Comparison of ENCODE assay signal across 8 cellular contexts in genomic region chr21:45363921-45364463, GRCh38. TPM values are rescaled to one million over a fixed set of nuclear protein-coding genes. Genes with fewer than 3 reads are reported as not detected.
A peak's percentile ranks its signal among the peaks of the same experiment; 100 is the strongest.
DNase-seq lines count a peak whose midpoint lies in the region; ATAC-seq and TF ChIP-seq lines count a peak whose summit lies in the region.

No MANE protein-coding gene starts in this region.

- TF ChIP-seq CTCF in BJ (IDR thresholded peaks at IDR 0.05; ENCODE audit: insufficient read depth, low read depth, low read length) (no peak), LNCaP clone FGC (IDR thresholded peaks at IDR 0.05; ENCODE audit: control insufficient read depth, extremely low read depth, insufficient read depth) (no peak), fibroblast of villous mesenchyme (IDR thresholded peaks at IDR 0.05; ENCODE audit: insufficient read depth, low read depth, low read length) (no peak), omental fat pad (IDR thresholded peaks at IDR 0.05) (no peak)

- no peaks in the 10 kb centered on the region for H3K36me3 Mint-ChIP-seq in activated T-helper 17 cell treated with anti-CD3 and anti-CD28 coated beads, Interleukin-2, amount 50 U/mL, for 72 hours (ENCODE audit: low read depth)

- no peaks in the 10 kb centered on the region for H3K27me3 ChIP-seq in BJ (ENCODE audit: control insufficient read depth, insufficient read depth, low read length)

- peak overlapping the region; percentile 73 for H3K27ac Mint-ChIP-seq in activated T-helper 17 cell treated with anti-CD3 and anti-CD28 coated beads, Interleukin-2, amount 50 U/mL, for 72 hours

- DNase-seq in BJ (ENCODE audit: low read depth) (peak; percentile 97), LNCaP clone FGC (ENCODE audit: low read depth) (peak; percentile 60), fibroblast of villous mesenchyme (ENCODE audit: low read depth) (peak; percentile 99), omental fat pad (ENCODE audit: low spot score) (peak; percentile 73), ureter (ENCODE audit: low spot score) (peak; percentile 84), SK-N-DZ (ENCODE audit: low spot score) (no peak), COR-L47 (lab: John Stamatoyannopoulos, UW) (no peak)

- H3K36me3 ChIP-seq in BJ (ENCODE audit: control insufficient read depth, insufficient read depth, low read length) = no peaks in the 10 kb centered on the region

- peak; percentile 94 for ATAC-seq in activated T-helper 17 cell treated with anti-CD3 and anti-CD28 coated beads, Interleukin-2, amount 50 U/mL, for 72 hours (replicated peaks)
- ATAC-seq in omental fat pad (ENCODE audit: low FRiP score) = peak; percentile 75

- POLR2A ChIA-PET in BJ (lab: Charles Lee) = no interaction called here

- no peaks in the 10 kb centered on the region for H3K9me3 Mint-ChIP-seq in activated T-helper 17 cell treated with anti-CD3 and anti-CD28 coated beads, Interleukin-2, amount 50 U/mL, for 72 hours

- H3K4me3 Mint-ChIP-seq in activated T-helper 17 cell treated with anti-CD3 and anti-CD28 coated beads, Interleukin-2, amount 50 U/mL, for 72 hours = peak overlapping the region; percentile 37

- peaks cover 20% of the 10 kb centered on the region for H3K27me3 Mint-ChIP-seq in activated T-helper 17 cell treated with anti-CD3 and anti-CD28 coated beads, Interleukin-2, amount 50 U/mL, for 72 hours

- H3K4me1 Mint-ChIP-seq in activated T-helper 17 cell treated with anti-CD3 and anti-CD28 coated beads, Interleukin-2, amount 50 U/mL, for 72 hours = peaks cover 7% of the 10 kb centered on the region

- CTCF ChIA-PET in BJ (lab: Yijun Ruan, JAX) = interaction anchor here (1.0 to 1.4 kb wide), 2 partner anchors 55 to 76 kb away, joined by 3 to 4 read pairs; partner anchors contain the start of gene POFUT2

- H3K4me3 ChIP-seq in BJ (ENCODE audit: low read depth, low read length) (no peak overlapping the region), LNCaP clone FGC (ENCODE audit: low read depth, low read length) (no peak overlapping the region), fibroblast of villous mesenchyme (ENCODE audit: low read depth, low read length) (no peak overlapping the region)

RNA-seq across cellular contexts. Expression of gene COL18A1, which starts 41.0 kb away (rescaled TPM):
- 50.5 and 99.7 TPM in 2 replicates for polyA plus RNA-seq in BJ (2011; rRNA removed)
- 13.6 and 20.9 TPM in 2 replicates for polyA minus RNA-seq in BJ (2011; rRNA and poly(A)+ RNA removed)
- 1 to 10 TPM; 3.2 to 3.9 TPM for total RNA-seq in activated T-helper 17 cell treated with anti-CD3 and anti-CD28 coated beads, Interleukin-2, amount 50 U/mL, for 72 hours
- 33.7 and 45.1 TPM in 2 replicates for total RNA-seq in fibroblast of villous mesenchyme
- total RNA-seq in omental fat pad = 100 to 1,000 TPM in 2 of 4 donors, 10 to 100 TPM in 2; 64.7 to 110 (median 98.9) TPM
- 90.4 TPM for total RNA-seq in ureter
- polyA plus RNA-seq in SK-N-DZ (2014; cell fraction: cytosol; rRNA removed) = 0.92 and 1.9 TPM in 2 replicates
- 4.1 and 12.2 TPM in 2 replicates for polyA plus RNA-seq in SK-N-DZ (2014; cell fraction: nucleus; rRNA removed)

Comparison
In these comparisons a context has a peak if more than half of its experiments do, and no peak if none do; other contexts are left out.
1. DNase-seq: peak in BJ (single experiment), LNCaP clone FGC (single experiment), fibroblast of villous mesenchyme (single experiment), omental fat pad (single experiment) and ureter (single experiment); none in SK-N-DZ (single experiment) and COR-L47 (single experiment).